22 cellular contexts compared by ENCODE assay signal in the genomic region with DNA sequence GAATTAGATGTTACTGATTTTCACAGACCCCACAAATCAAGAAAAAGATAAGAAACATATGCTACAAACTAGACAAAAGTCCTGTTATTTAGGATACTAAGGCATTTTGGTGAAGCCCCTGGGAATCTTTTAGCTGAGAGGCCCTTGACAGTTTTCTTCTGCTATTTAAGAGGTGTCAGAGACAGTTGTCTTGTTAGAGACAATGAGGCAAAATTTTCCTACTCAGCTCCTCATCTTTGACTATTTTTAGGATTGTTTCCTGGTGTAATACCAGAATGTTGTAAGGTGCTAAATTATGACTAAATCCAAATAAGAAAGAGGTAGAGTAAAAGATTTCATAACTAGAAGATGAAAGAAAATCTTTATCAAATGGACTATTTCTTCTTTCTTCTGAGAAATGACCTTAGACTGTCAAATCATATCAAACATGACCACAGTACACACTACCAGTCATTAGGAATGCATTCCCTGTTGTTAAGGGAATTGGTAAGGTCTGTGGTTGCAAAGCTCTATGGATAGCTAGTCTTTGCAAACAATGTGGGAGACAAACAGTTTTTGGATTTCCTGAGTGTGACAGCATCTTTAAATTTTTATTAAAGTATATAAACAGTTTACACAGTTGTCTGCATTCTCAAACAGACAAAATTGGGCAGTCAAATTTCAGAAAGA.
"Had no signal": no experiment of that assay in that cellular context is flagged by ENCODE, and none has a peak within 500 bp of the region (broad histone marks: within the 10 kb centered on the region; RNA-seq: fewer than 3 reads in every experiment).

No MANE protein-coding gene starts in this region.

- H3K9me3 ChIP-seq: esophagus squamous epithelium, neutrophil, right atrium auricular region, sigmoid colon, thoracic aorta, tibial nerve had no signal

- H3K27ac ChIP-seq: coronary artery, esophagus squamous epithelium, neutrophil, parathyroid adenoma, right atrium auricular region, sigmoid colon, thoracic aorta, tibial nerve, upper lobe of left lung had no signal

- H3K36me3 ChIP-seq: esophagus squamous epithelium, neutrophil, right atrium auricular region, sigmoid colon, thoracic aorta, tibial nerve, upper lobe of left lung had no signal

- H3K79me2 ChIP-seq: parathyroid adenoma had no signal

- H3K9ac ChIP-seq: parathyroid adenoma had no signal

- ATAC-seq: natural killer cell; stimulated activated effector memory CD8-positive, alpha-beta T cell treated with anti-CD3 and anti-CD28 coated beads, Interleukin-12 subunit alpha, Interleukin-12 subunit beta, amount 100 ng/mL, for 72 hours; stimulated activated naive CD8-positive, alpha-beta T cell treated with anti-CD3 and anti-CD28 coated beads, Interleukin-15, Interleukin-2, amounts not matched to agents 100 U/mL and 50 U/mL, for 24 hours had no signal

- H2AFZ ChIP-seq: parathyroid adenoma had no signal

- DNase-seq: dermis blood vessel endothelial cell; effector memory CD4-positive, alpha-beta T cell; erythroblast; esophagus squamous epithelium; foreskin melanocyte; hypothalamus; immature natural killer cell; natural killer cell; sigmoid colon; stimulated activated CD4-positive, alpha-beta T cell treated with anti-CD3 and anti-CD28 coated beads, Interleukin-2, amount 100 ng/mL, for 24 hours; stimulated activated CD4-positive, alpha-beta T cell treated with anti-CD3 and anti-CD28 coated beads, Interleukin-4, amount 100 ng/mL, for 24 hours; stimulated activated naive CD8-positive, alpha-beta T cell treated with anti-CD3 and anti-CD28 coated beads, Interleukin-15, Interleukin-2, amounts not matched to agents 100 U/mL and 50 U/mL, for 24 hours; substantia nigra; upper lobe of left lung had no signal

- H3K27me3 ChIP-seq: esophagus squamous epithelium, neutrophil, right atrium auricular region, sigmoid colon, tibial nerve, upper lobe of left lung had no signal

- H3K4me3 ChIP-seq: coronary artery, esophagus squamous epithelium, lung, right atrium auricular region, sigmoid colon, thoracic aorta, tibial nerve, upper lobe of left lung had no signal

- H3K4me1 ChIP-seq: esophagus squamous epithelium, parathyroid adenoma, right atrium auricular region, sigmoid colon, tibial nerve, upper lobe of left lung had no signal
